Comparison of ENCODE assay signal across 27 cellular contexts in the genomic region with DNA sequence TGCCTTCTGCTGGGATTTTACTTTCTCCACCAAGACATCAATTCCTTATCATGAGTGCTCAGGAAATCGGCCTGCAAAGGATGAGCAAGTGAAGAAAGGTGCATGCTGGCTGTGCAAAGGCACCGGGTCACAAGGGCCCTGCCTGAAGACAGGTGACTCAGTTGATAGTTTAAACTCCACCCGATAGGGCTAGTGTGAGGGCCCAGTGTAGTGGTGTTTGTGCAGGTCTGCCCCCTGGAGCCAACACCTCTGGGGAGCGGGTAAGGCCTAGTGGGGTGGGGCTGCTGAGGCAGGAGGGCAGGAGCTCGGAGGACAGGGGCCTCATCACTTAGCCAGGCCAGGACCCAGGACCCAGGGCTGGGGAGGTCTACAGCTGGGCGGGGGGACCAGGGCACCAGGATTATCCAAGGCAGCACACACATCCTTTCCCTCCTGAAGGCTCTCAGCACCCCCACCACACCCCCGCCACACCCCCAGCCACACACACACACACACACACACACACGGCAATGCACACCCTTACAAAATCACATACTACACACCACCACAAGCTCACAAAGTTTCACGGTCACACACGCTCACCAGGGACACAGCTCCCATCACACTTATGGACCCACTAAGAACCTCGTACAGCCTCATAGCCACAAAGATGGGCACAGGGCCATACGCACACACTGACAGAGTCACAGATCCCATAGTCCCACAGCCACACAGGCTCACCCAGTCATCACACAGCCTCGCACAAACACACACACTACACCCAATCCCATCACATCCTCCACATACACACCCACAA.
DNase-seq lines count a peak whose midpoint lies in the region; ATAC-seq, FAIRE-seq and TF ChIP-seq lines count a peak whose summit lies in the region.
"Had no signal": no experiment of that assay in that cellular context is flagged by ENCODE, and none has a peak within 500 bp of the region (broad histone marks: within the 10 kb centered on the region; RNA-seq: fewer than 3 reads in every experiment).

No MANE protein-coding gene starts in this region.

- peaks cover 0 to 12% of the 10 kb centered on the region in 2 donors for H3K9me3 ChIP-seq in neuronal stem cell (replicated peaks in 1 of 2; ENCODE audit: control insufficient read depth in 2 of 2, insufficient read depth in 1 of 2, low read depth in 1 of 2, low read length in 2 of 2)
- H3K9me3 ChIP-seq: SJCRH30, uterus had no signal

- no peak overlapping the region for H2AFZ ChIP-seq in neuronal stem cell (ENCODE audit: low read length)
- H2AFZ ChIP-seq: PC-9 had no signal

- no peak overlapping the region for H3K9ac ChIP-seq in neuronal stem cell (ENCODE audit: low read depth, low read length, poor library complexity)
- H3K9ac ChIP-seq: BLaER1 treated with 17β-estradiol and CSF1 and Interleukin-3, amounts not matched to agents 10 nM and 100 nM had no signal

- POLR2A ChIA-PET in activated CD8-positive, alpha-beta T cell treated with anti-CD3 and anti-CD28 coated beads for 36 hours (lab: Charles Lee) = no interaction called here

- no peak for TF ChIP-seq CTCF in activated CD8-positive, alpha-beta T cell treated with anti-CD3 and anti-CD28 coated beads for 36 hours (IDR thresholded peaks at IDR 0.05)

- H4K8ac ChIP-seq in neuronal stem cell (ENCODE audit: low read depth, low read length) = no peak overlapping the region

- no peaks in the 10 kb centered on the region for H3K9me3 Mint-ChIP-seq in activated T-cell treated with anti-CD3 and anti-CD28 coated beads, Interleukin-2, amount 50 U/mL, for 72 hours
- H3K9me3 Mint-ChIP-seq in activated CD8-positive, alpha-beta T cell treated with anti-CD3 and anti-CD28 coated beads for 36 hours = no peaks in the 10 kb centered on the region
- H3K9me3 Mint-ChIP-seq: H9, naive B cell, T-cell had no signal

- H2BK12ac ChIP-seq in neuronal stem cell (ENCODE audit: low read length) = no peak overlapping the region

- no peak overlapping the region for H3K27ac Mint-ChIP-seq in activated T-cell treated with anti-CD3 and anti-CD28 coated beads, Interleukin-2, amount 50 U/mL, for 72 hours
- H3K27ac Mint-ChIP-seq in activated CD8-positive, alpha-beta T cell treated with anti-CD3 and anti-CD28 coated beads for 36 hours = no peak overlapping the region
- H3K27ac Mint-ChIP-seq: H9, naive B cell, T-cell had no signal

- no peak overlapping the region for H2BK15ac ChIP-seq in neuronal stem cell (ENCODE audit: low read length)

- H3K36me3 Mint-ChIP-seq in activated T-cell treated with anti-CD3 and anti-CD28 coated beads, Interleukin-2, amount 50 U/mL, for 72 hours (ENCODE audit: insufficient read depth in 2 of 2) = no peaks in the 10 kb centered on the region
- no peaks in the 10 kb centered on the region for H3K36me3 Mint-ChIP-seq in activated CD8-positive, alpha-beta T cell treated with anti-CD3 and anti-CD28 coated beads for 36 hours (ENCODE audit: low read depth)
- H3K36me3 Mint-ChIP-seq: naive B cell, T-cell had no signal

- no peak overlapping the region for H2AK5ac ChIP-seq in neuronal stem cell (ENCODE audit: low read depth, low read length)

- H3K79me1 ChIP-seq in neuronal stem cell (ENCODE audit: low read depth, low read length) = peaks cover 5% of the 10 kb centered on the region

- H2BK5ac ChIP-seq in neuronal stem cell (ENCODE audit: low read length) = no peak overlapping the region

- H3K4me3 Mint-ChIP-seq in activated T-cell treated with anti-CD3 and anti-CD28 coated beads, Interleukin-2, amount 50 U/mL, for 72 hours = no peak overlapping the region
- H3K4me3 Mint-ChIP-seq in activated CD8-positive, alpha-beta T cell treated with anti-CD3 and anti-CD28 coated beads for 36 hours = no peak overlapping the region
- H3K4me3 Mint-ChIP-seq: H9, naive B cell, T-cell had no signal

- no peak overlapping the region for H3K14ac ChIP-seq in neuronal stem cell (ENCODE audit: low read length)

- no peak overlapping the region for H3K4me3 ChIP-seq in neuronal stem cell (ENCODE audit: low read length in 2 of 2)
- H3K4me3 ChIP-seq: BLaER1 treated with 17β-estradiol and CSF1 and Interleukin-3, amounts not matched to agents 10 nM and 100 nM; PC-9; SJCRH30; skin epidermis; uterus had no signal

- peaks cover 0 to 5% of the 10 kb centered on the region in 2 donors for H3K36me3 ChIP-seq in neuronal stem cell (replicated peaks in 1 of 2; ENCODE audit: control insufficient read depth in 2 of 2, insufficient read depth in 2 of 2, low read length in 2 of 2)
- H3K36me3 ChIP-seq: BLaER1 treated with 17β-estradiol and CSF1 and Interleukin-3, amounts not matched to agents 10 nM and 100 nM; SJCRH30; uterus had no signal

- peak; percentile 17 to 35 for ATAC-seq in activated T-cell treated with anti-CD3 and anti-CD28 coated beads, Interleukin-2, amount 50 U/mL, for 72 hours (replicated peaks in 1 of 2)
- peak; percentile 45 for ATAC-seq in activated CD8-positive, alpha-beta T cell treated with anti-CD3 and anti-CD28 coated beads for 36 hours
- no peak for ATAC-seq in HG03039 (IDR thresholded peaks at IDR 0.05; ENCODE audit: unreplicated experiment)
- ATAC-seq in HG03159 (IDR thresholded peaks at IDR 0.05; ENCODE audit: unreplicated experiment) = no peak
- no peak for ATAC-seq in GM18861 (IDR thresholded peaks at IDR 0.05; ENCODE audit: unreplicated experiment)
- ATAC-seq: esophagus mucosa, left lobe of liver, T-cell had no signal

- CTCF ChIA-PET in activated CD8-positive, alpha-beta T cell treated with anti-CD3 and anti-CD28 coated beads for 36 hours (lab: Charles Lee) = interaction anchor here (0.8 to 3.0 kb wide), 4 partner anchors 11 to 327 kb away, joined by 3 to 17 read pairs (median 3); no protein-coding TSS in a partner anchor

- no peaks in the 10 kb centered on the region for H3K27me3 Mint-ChIP-seq in activated T-cell treated with anti-CD3 and anti-CD28 coated beads, Interleukin-2, amount 50 U/mL, for 72 hours (ENCODE audit: low read depth)
- H3K27me3 Mint-ChIP-seq in activated CD8-positive, alpha-beta T cell treated with anti-CD3 and anti-CD28 coated beads for 36 hours = no peaks in the 10 kb centered on the region

- FAIRE-seq in HTR-8/SVneo (lab: Jason Lieb, UNC) = no peak
- FAIRE-seq: colon, frontal cortex had no signal

- peaks cover 0 to 14% of the 10 kb centered on the region in 2 donors for H3K4me1 ChIP-seq in neuronal stem cell (ENCODE audit: control insufficient read depth in 2 of 2, insufficient read depth in 1 of 2, low read depth in 1 of 2, low read length in 2 of 2)
- H3K4me1 ChIP-seq: SJCRH30, uterus had no signal

- H3K27me3 ChIP-seq in neuronal stem cell (ENCODE audit: control insufficient read depth in 3 of 3, insufficient read depth in 3 of 3, low read depth in 1 of 3, low read length in 3 of 3) = peaks cover 0 to 21% (median 12%) of the 10 kb centered on the region in 3 experiments
- H3K27me3 ChIP-seq: uterus had no signal

- WGBS in neuronal stem cell (ENCODE audit: extremely low coverage in 2 of 2, insufficient read length in 2 of 2, insufficient replicate concordance in 1 of 2), 2 donors = no CpG with 5 or more reads among the region's 13 CpGs

- no peak for DNase-seq in activated T-cell treated with anti-CD3 and anti-CD28 coated beads, Interleukin-2, amount 50 U/mL, for 72 hours
- no peak for DNase-seq in activated T-cell treated with anti-CD3 and anti-CD28 coated beads, Interleukin-2, amount 50 U/mL, for 1 hour
- DNase-seq in HTR-8/SVneo (ENCODE audit: insufficient read length, low spot score) (peak; percentile 27), neuronal stem cell (ENCODE audit: low spot score) (no peak)
- no peak for DNase-seq in activated CD8-positive, alpha-beta T cell treated with anti-CD3 and anti-CD28 coated beads for 36 hours
- DNase-seq: activated CD8-positive, alpha-beta memory T cell treated with anti-CD3 and anti-CD28 coated beads, Interleukin-2, amount 50 U/mL, for 4 hours; activated gamma-delta T cell treated with Interleukin-2 at 50 U/mL for 16 hours; Calu3; H9; hypothalamus; naive B cell; NCI-H146; NCI-H2171; NCI-H510A treated with DMSO at 0.1 percent for 48 hours; PC-9; SJCRH30; T-cell; uterus had no signal

- H3K18ac ChIP-seq in neuronal stem cell (ENCODE audit: low read length) = no peak overlapping the region

- H4K91ac ChIP-seq in neuronal stem cell (ENCODE audit: low read depth, low read length, poor library complexity) = no peak overlapping the region

- H3K23ac ChIP-seq in neuronal stem cell (ENCODE audit: low read depth, low read length, poor library complexity) = peak overlapping the region; percentile 3

- H3K4me1 Mint-ChIP-seq in activated T-cell treated with anti-CD3 and anti-CD28 coated beads, Interleukin-2, amount 50 U/mL, for 72 hours (ENCODE audit: low read depth) = no peaks in the 10 kb centered on the region
- H3K4me1 Mint-ChIP-seq in activated CD8-positive, alpha-beta T cell treated with anti-CD3 and anti-CD28 coated beads for 36 hours (ENCODE audit: low read depth) = no peaks in the 10 kb centered on the region
- H3K4me1 Mint-ChIP-seq: naive B cell, T-cell had no signal

- intact Hi-C loops in activated CD8-positive, alpha-beta T cell treated with anti-CD3 and anti-CD28 coated beads for 36 hours (cut with micrococcal nuclease) = no loop called here

- no peak overlapping the region for H3K4ac ChIP-seq in neuronal stem cell (ENCODE audit: low read length)

- no peak overlapping the region for H3K27ac ChIP-seq in neuronal stem cell (replicated peaks; ENCODE audit: low read length)
- H3K27ac ChIP-seq: BLaER1 treated with 17β-estradiol and CSF1 and Interleukin-3, amounts not matched to agents 10 nM and 100 nM; PC-9; SJCRH30; skin epidermis; uterus had no signal

- no peak overlapping the region for H2BK120ac ChIP-seq in neuronal stem cell (ENCODE audit: low read depth, low read length)

- H3K4me2 ChIP-seq in neuronal stem cell (ENCODE audit: insufficient read depth, low read length, poor library complexity, severe bottlenecking) = no peak overlapping the region
- H3K4me2 ChIP-seq: PC-9 had no signal

Comparison
In these comparisons a context has a peak if more than half of its experiments do, and no peak if none do; other contexts are left out.
1. ATAC-seq: peak in activated T-cell treated with anti-CD3 and anti-CD28 coated beads, Interleukin-2, amount 50 U/mL, for 72 hours (2 of 2) and activated CD8-positive, alpha-beta T cell treated with anti-CD3 and anti-CD28 coated beads for 36 hours (single experiment); none in HG03039 (single experiment), HG03159 (single experiment) and GM18861 (single experiment).